Comparison of ENCODE assay signal across 11 cellular contexts in genomic region chr2:169509230-169509917, GRCh38. TPM values are rescaled to one million over a fixed set of nuclear protein-coding genes. Genes with fewer than 3 reads are reported as not detected.
DNase-seq lines count a peak whose midpoint lies in the region; ATAC-seq, FAIRE-seq and TF ChIP-seq lines count a peak whose summit lies in the region.
"Had no signal": no experiment of that assay in that cellular context is flagged by ENCODE, and none has a peak within 500 bp of the region (broad histone marks: within the 10 kb centered on the region; RNA-seq: fewer than 3 reads in every experiment).

Gene KLHL41, plus strand, starts transcription at chr2:169509702. Its CDS starts 77 bp downstream, at chr2:169509779.

- H3K9me3 ChIP-seq in SJCRH30 (replicated peaks): no peaks in the 10 kb centered on the region

- peak; percentile 55 for ATAC-seq in foreskin keratinocyte
- no peak for ATAC-seq in GM19023 (IDR thresholded peaks at IDR 0.05; ENCODE audit: unreplicated experiment)
- no peak for ATAC-seq in GM19452 (IDR thresholded peaks at IDR 0.05; ENCODE audit: unreplicated experiment)
- no peak for ATAC-seq in HG03280 (IDR thresholded peaks at IDR 0.05; ENCODE audit: unreplicated experiment)

- H3K4me3 ChIP-seq in SJCRH30 (peak within 1 kb of the TSS; percentile 58), retinal pigment epithelial cell (ENCODE audit: low read length) (no peak within 1 kb of the TSS)

- no peak for DNase-seq in H54 (ENCODE audit: insufficient read length, low spot score)
- DNase-seq in SJCRH30: peak; percentile 74 to 92
- peak in 1 of 2 donors; percentile 25 for DNase-seq in foreskin keratinocyte
- peak; percentile 19 for DNase-seq in retinal pigment epithelial cell (ENCODE audit: low read depth)
- no peak for DNase-seq in DMS79 (lab: John Stamatoyannopoulos, UW)
- DNase-seq: NCI-H526, nephron progenitor cell had no signal

- H3K4me1 ChIP-seq in SJCRH30 (peaks cover 41% of the 10 kb centered on the region), foreskin keratinocyte (peaks cover 15% of the 10 kb centered on the region)

- FAIRE-seq in H54 (lab: Jason Lieb, UNC): peak; percentile 6

- H3K27me3 ChIP-seq in SJCRH30 (no peaks in the 10 kb centered on the region), foreskin keratinocyte (no peaks in the 10 kb centered on the region)

- TF ChIP-seq CTCF in foreskin keratinocyte (conservative IDR thresholded peaks at IDR 0.05) (no peak), retinal pigment epithelial cell (conservative IDR thresholded peaks at IDR 0.05; ENCODE audit: low read depth, low read length) (no peak)

- H3K36me3 ChIP-seq in SJCRH30: no peaks in the 10 kb centered on the region

- H3K27ac ChIP-seq in SJCRH30: peak within 1 kb of the TSS; percentile 85
- no peak within 1 kb of the TSS for H3K27ac ChIP-seq in foreskin keratinocyte

- no peak for TF ChIP-seq POLR2A in H54 (IDR thresholded peaks at IDR 0.05; ENCODE audit: low read depth, low read length)

RNA-seq across cellular contexts. Expression of gene KLHL41, which starts in this region (rescaled TPM):
- 21.1 and 26.1 TPM in 2 replicates for total RNA-seq in SJCRH30 (2014; rRNA removed; shearing (Covaris generic))
- 0.17 and 0.18 TPM in 2 replicates for total RNA-seq in foreskin keratinocyte
- 0.19 and 0.20 TPM in 2 replicates for polyA plus RNA-seq in foreskin keratinocyte
- total RNA-seq: T-helper 1 cell treated with Interleukin-12 subunit alpha and Interleukin-12 subunit beta and Interleukin-4 antibody, amounts not matched to agents 30 ng/mL and 1 ng/mL, for 36 hours had no signal

Comparison
In these comparisons a context has a peak if more than half of its experiments do, and no peak if none do; other contexts are left out.
1. RNA of gene KLHL41 (total RNA-seq): 21.1 to 26.1 TPM in SJCRH30; 0.17 to 0.18 TPM in foreskin keratinocyte; every median in the first group is over 10 times any median in the second.
2. Peak in ATAC-seq in foreskin keratinocyte; RNA of the gene not detected or under 1 TPM.
3. DNase-seq: peak in SJCRH30 (2 of 2) and retinal pigment epithelial cell (single experiment); none in H54 (single experiment) and DMS79 (single experiment).